In genomic region chr1:201254625-201255469, GRCh38 we compare ENCODE assay signal across 8 cellular contexts. TPM values are rescaled to one million over a fixed set of nuclear protein-coding genes. Genes with fewer than 3 reads are reported as not detected.
DNase-seq lines count a peak whose midpoint lies in the region; ATAC-seq, FAIRE-seq and TF ChIP-seq lines count a peak whose summit lies in the region.

No MANE protein-coding gene starts in this region.

- ATAC-seq in GM12878: peak; percentile 95
- ATAC-seq in HG03439 (IDR thresholded peaks at IDR 0.05; ENCODE audit: unreplicated experiment): no peak

- no peaks in the 10 kb centered on the region for H3K4me1 ChIP-seq in GM12878 (ENCODE audit: control insufficient read depth, insufficient read depth, low read length)

- SMC1A ChIA-PET in GM12878 (lab: Charles Lee; ENCODE audit: uncharacterized antibody, unreplicated experiment): interaction anchor here (0.9 to 2.3 kb wide), 6 partner anchors 11 to 108 kb away, joined by 3 to 7 read pairs (median 4); no protein-coding TSS in a partner anchor

- H3K36me3 ChIP-seq in GM12878 (ENCODE audit: control insufficient read depth in 2 of 2, insufficient read depth in 2 of 2, low read length in 1 of 2): no peaks in the 10 kb centered on the region

- DNase-seq in EH (ENCODE audit: low read depth): peak; percentile 47
- peak; percentile 88 for DNase-seq in HuH-7.5 (ENCODE audit: low spot score)
- peak; percentile 62 for DNase-seq in T-helper 9 cell
- no peak for DNase-seq in GM12878 (ENCODE audit: low read depth, low spot score)
- peak; percentile 90 for DNase-seq in islet precursor cell
- DNase-seq in stimulated activated CD4-positive, alpha-beta T cell treated with anti-CD3 and anti-CD28 coated beads, Interleukin-1b, Interleukin-23, amount 100 ng/mL, for 4 hours (ENCODE audit: low read depth in 2 of 2): peak; percentile 48 to 61
- no peak for DNase-seq in DMS114 treated with DMSO at 0.1 percent for 48 hours (lab: John Stamatoyannopoulos, UW; ENCODE audit: unreplicated experiment)

- H3K4me3 ChIP-seq in GM12878: no peak overlapping the region

- no peaks in the 10 kb centered on the region for H3K27me3 ChIP-seq in GM12878 (replicated peaks in 1 of 2; ENCODE audit: control insufficient read depth in 2 of 2, insufficient read depth in 2 of 2, low read length in 1 of 2)

- peak; percentile 94 to 99 (median 96) for TF ChIP-seq CTCF in GM12878 (IDR thresholded peaks at IDR 0.05 in 2 of 3, conservative IDR thresholded peaks at IDR 0.05 in 1 of 3; ENCODE audit: control insufficient read depth in 2 of 3, extremely low read depth in 1 of 3, insufficient read depth in 1 of 3, low read depth in 3 of 3, low read length in 3 of 3)

- POLR2A ChIA-PET in GM12878 (lab: Charles Lee): no interaction called here

- no peak overlapping the region for H3K27ac ChIP-seq in GM12878 (ENCODE audit: control insufficient read depth, insufficient read depth)

- H3K79me2 ChIP-seq in GM12878 (ENCODE audit: control insufficient read depth, insufficient read depth, low read length): no peaks in the 10 kb centered on the region

- H3K9me3 ChIP-seq in GM12878 (replicated peaks; ENCODE audit: control insufficient read depth, insufficient read depth, low read length): no peaks in the 10 kb centered on the region

- RAD21 ChIA-PET in GM12878 (lab: Charles Lee; ENCODE audit: unreplicated experiment): interaction anchor here (1.0 to 1.5 kb wide), 4 partner anchors 26 to 108 kb away, joined by 3 to 6 read pairs (median 4); no protein-coding TSS in a partner anchor

- CTCF ChIA-PET in GM12878 (lab: Yijun Ruan, JAX): interaction anchor here (0.6 to 2.4 kb wide), 13 partner anchors 91 to 258 kb away, joined by 3 to 25 read pairs (median 4); partner anchors contain the start of gene TMEM9

- H3K9ac ChIP-seq in GM12878 (ENCODE audit: control insufficient read depth, insufficient read depth, low read length): no peak overlapping the region

- WGBS in GM12878 (ENCODE audit: insufficient coverage, insufficient replicate concordance, low lambda C conversion rate, missing lambda C conversion rate): 17% methylated on average over 21 of the region's 24 CpGs

- no peak overlapping the region for H3K4me2 ChIP-seq in GM12878 (ENCODE audit: control insufficient read depth, insufficient read depth)

- TF ChIP-seq RAD21 in GM12878 (IDR thresholded peaks at IDR 0.05; ENCODE audit: insufficient read depth, low read depth, low read length): peak; percentile 89

- H4K20me1 ChIP-seq in GM12878 (ENCODE audit: control insufficient read depth, insufficient read depth): no peaks in the 10 kb centered on the region

- BruUV-seq in GM12878 (replicated peaks; lab: Mats Ljungman, UMichigan): no TSS peak

- TF ChIP-seq POLR2A in GM12878 (IDR thresholded peaks at IDR 0.05; ENCODE audit: low read depth, low read length): no peak

- intact Hi-C loops in GM12878 (cut with micrococcal nuclease; ENCODE audit: unreplicated experiment): loop anchor here (1.0 to 10.0 kb wide), 4 partner anchors 92 to 260 kb away; no protein-coding TSS in a partner anchor

- H2AFZ ChIP-seq in GM12878 (ENCODE audit: control insufficient read depth, low read depth, low read length): no peak overlapping the region

- in situ Hi-C loops in GM12878 (cut with MboI): no loop called here

- TF ChIP-seq EP300 in GM12878 (IDR thresholded peaks at IDR 0.05; ENCODE audit: borderline replicate concordance in 1 of 2, control insufficient read depth in 1 of 2, low read depth in 2 of 2, low read length in 2 of 2): no peak

- no peak for FAIRE-seq in GM12878 (lab: Jason Lieb, UNC)

TF ChIP-seq in GM12878, 131 proteins besides CTCF, POLR2A, EP300 and RAD21:
- 0 out of 2 replicates have a peak, but pooled peaks have one; percentile 27 for TF ChIP-seq LARP7 (IDR thresholded peaks at IDR 0.05)
- TF ChIP-seq YY1 (IDR thresholded peaks at IDR 0.05; ENCODE audit: low read depth, low read length): peak; percentile 24; the same call in 1 of the 2 replicates
- no peak for TF ChIP-seq ZBTB11 (CRISPR knock-in tag; IDR thresholded peaks at IDR 0.05)
- TF ChIP-seq SMC3 (IDR thresholded peaks at IDR 0.05; ENCODE audit: borderline replicate concordance, low read length): peak; percentile 91
- TF ChIP-seq NKRF (conservative IDR thresholded peaks at IDR 0.05): no peak
- TF ChIP-seq, protein P1, sequence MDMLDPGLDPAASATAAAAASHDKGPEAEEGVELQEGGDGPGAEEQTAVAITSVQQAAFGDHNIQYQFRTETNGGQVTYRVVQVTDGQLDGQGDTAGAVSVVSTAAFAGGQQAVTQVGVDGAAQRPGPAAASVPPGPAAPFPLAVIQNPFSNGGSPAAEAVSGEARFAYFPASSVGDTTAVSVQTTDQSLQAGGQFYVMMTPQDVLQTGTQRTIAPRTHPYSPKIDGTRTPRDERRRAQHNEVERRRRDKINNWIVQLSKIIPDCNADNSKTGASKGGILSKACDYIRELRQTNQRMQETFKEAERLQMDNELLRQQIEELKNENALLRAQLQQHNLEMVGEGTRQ (IDR thresholded peaks at IDR 0.05; ENCODE audit: borderline replicate concordance, low read depth, low read length): no peak
- TF ChIP-seq NR2F1 (conservative IDR thresholded peaks at IDR 0.05): 0 out of 2 replicates have a peak, but pooled peaks have one; percentile 32
- no peak for TF ChIP-seq KDM1A (IDR thresholded peaks at IDR 0.05; ENCODE audit: borderline replicate concordance)
- no peak for TF ChIP-seq ATF7 (IDR thresholded peaks at IDR 0.05; ENCODE audit: low read depth)

RNA-seq across cellular contexts. Expression of gene PKP1, which starts 28.5 kb away (rescaled TPM):
- not detected in 2 replicates for total RNA-seq in GM12878 (2013; cell fraction: nucleolus; rRNA removed)
- not detected in 2 replicates for total RNA-seq in GM12878 (2014; rRNA removed)
- total RNA-seq in GM12878 (2014; rRNA removed; fragmentation: Illumina TruSeq; extraction: Trizol): not detected in 2 replicates
- not detected in 2 replicates for total RNA-seq in GM12878 (2021)
- polyA plus RNA-seq in GM12878 (2011; ENCODE audit: low read depth): not detected
- polyA plus RNA-seq in GM12878 (2011; rRNA removed): 0.03 TPM in 1 of 2 replicates, not detected in the other
- not detected in 2 replicates for polyA plus RNA-seq in GM12878 (2011; cell fraction: cytosol; rRNA removed)
- polyA plus RNA-seq in GM12878 (2011; cell fraction: nucleus; rRNA removed): not detected in 2 replicates
- not detected in 2 replicates for polyA plus RNA-seq in GM12878 (2012)
- polyA plus RNA-seq in GM12878 (2014; fragmentation: Illumina TruSeq; extraction: Trizol): not detected in 2 replicates
- polyA plus RNA-seq in GM12878 (2014; fragmentation: Nextera tagmentation; extraction: Ambion mirVana): not detected
- not detected in 2 replicates for polyA plus RNA-seq in GM12878 (2014; rRNA removed)
- polyA plus RNA-seq in GM12878 (2016; fragmentation: Nextera tagmentation; extraction: Ambion mirVana): not detected
- polyA minus RNA-seq in GM12878 (2011; rRNA and poly(A)+ RNA removed): not detected in 2 replicates
- polyA minus RNA-seq in GM12878 (2011; cell fraction: cytosol; rRNA and poly(A)+ RNA removed): not detected in 2 replicates
- polyA minus RNA-seq in GM12878 (2011; cell fraction: nucleus; rRNA and poly(A)+ RNA removed): not detected in 2 replicates

Comparison
In these comparisons a context has a peak if more than half of its experiments do, and no peak if none do; other contexts are left out.
1. DNase-seq: peak in EH (single experiment), HuH-7.5 (single experiment), T-helper 9 cell (single experiment), islet precursor cell (single experiment) and stimulated activated CD4-positive, alpha-beta T cell treated with anti-CD3 and anti-CD28 coated beads, Interleukin-1b, Interleukin-23, amount 100 ng/mL, for 4 hours (2 of 2); none in GM12878 (single experiment) and DMS114 treated with DMSO at 0.1 percent for 48 hours (single experiment).